9 cellular contexts compared by ENCODE assay signal in the genomic region with DNA sequence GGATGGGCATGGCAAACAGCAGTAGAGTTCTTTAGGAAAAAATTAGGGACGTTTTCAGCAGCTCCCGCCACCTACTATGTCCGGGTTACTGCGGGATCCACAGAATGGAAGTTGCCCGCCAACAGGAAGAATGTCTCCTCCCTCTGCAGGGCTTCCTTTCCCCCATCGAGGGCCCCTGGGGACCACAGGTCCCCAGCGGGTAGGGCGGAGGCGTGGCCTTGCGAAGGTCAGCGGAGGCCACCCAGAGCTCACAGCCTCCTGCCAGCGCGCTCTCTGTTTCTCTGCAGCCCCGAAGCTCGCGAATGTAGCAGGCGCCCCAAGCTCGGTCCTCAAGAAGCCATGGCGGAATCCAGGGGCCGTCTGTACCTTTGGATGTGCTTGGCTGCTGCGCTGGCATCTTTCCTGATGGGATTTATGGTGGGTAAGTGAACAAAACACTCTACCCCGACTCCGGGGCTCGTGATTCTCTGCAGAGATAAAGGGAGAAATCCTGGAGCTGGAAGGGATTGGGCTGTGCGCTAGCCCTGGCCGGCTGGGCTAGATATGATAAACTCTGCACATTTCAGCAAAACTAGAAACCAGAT. TPM values are rescaled to one million over a fixed set of nuclear protein-coding genes. Genes with fewer than 3 reads are reported as not detected.
DNase-seq lines count a peak whose midpoint lies in the region; ATAC-seq and TF ChIP-seq lines count a peak whose summit lies in the region.
"Had no signal": no experiment of that assay in that cellular context is flagged by ENCODE, and none has a peak within 500 bp of the region (broad histone marks: within the 10 kb centered on the region; RNA-seq: fewer than 3 reads in every experiment).

A gene (plus strand): TSS at position 244 of the 584 bp plus-strand sequence. CDS start 96 bp downstream, at position 340.

- H3K36me3 ChIP-seq in esophagus (ENCODE audit: control insufficient read depth in 2 of 2, insufficient read depth in 2 of 2, low read length in 1 of 2) = no peaks in the 10 kb centered on the region

- peaks cover 0 to 4% of the 10 kb centered on the region in 2 donors for H3K4me1 ChIP-seq in esophagus (ENCODE audit: control insufficient read depth in 2 of 2, insufficient read depth in 2 of 2, low read length in 1 of 2)

- DNase-seq in DMS 273 (lab: John Stamatoyannopoulos, UW; ENCODE audit: unreplicated experiment) (peak; percentile 12), DMS 273 treated with DMSO at 0.1 percent for 48 hours (lab: John Stamatoyannopoulos, UW) (no peak), middle frontal gyrus (ENCODE audit: extremely low spot score, low spot score) (peak; percentile 34), ureter (ENCODE audit: low spot score) (peak; percentile 44)

- no peak within 1 kb of the TSS for H3K27ac ChIP-seq in esophagus (ENCODE audit: low read depth in 2 of 2, low read length in 1 of 2)
- H3K27ac ChIP-seq: 22Rv1 had no signal

- peak within 1 kb of the TSS; percentile 30 to 39 for H3K4me3 ChIP-seq in esophagus (ENCODE audit: low read depth in 1 of 2, low read length in 2 of 2)

- 1 to 3% methylated on average over 26 of the region's 26 CpGs for WGBS in esophagus, 2 donors

- H3K9me3 ChIP-seq in esophagus (ENCODE audit: control insufficient read depth in 2 of 2, insufficient read depth in 1 of 2, low read depth in 1 of 2, low read length in 1 of 2) = no peaks in the 10 kb centered on the region

- H3K27me3 ChIP-seq in esophagus (ENCODE audit: control insufficient read depth in 1 of 2, insufficient read depth in 2 of 2, low read length in 2 of 2) = no peaks in the 10 kb centered on the region

- peak; percentile 85 for ATAC-seq in HG02763 (IDR thresholded peaks at IDR 0.05; ENCODE audit: unreplicated experiment)
- peak; percentile 94 for ATAC-seq in SK-N-SH treated with all-trans-retinoic acid at 6 μM for 48 hours
- no peak for ATAC-seq in HG03045 (IDR thresholded peaks at IDR 0.05; ENCODE audit: unreplicated experiment)

TF ChIP-seq in SK-N-SH treated with all-trans-retinoic acid at 6 μM for 48 hours, 23 proteins besides CTCF, POLR2A, EP300 and RAD21:
- TF ChIP-seq, protein P1, sequence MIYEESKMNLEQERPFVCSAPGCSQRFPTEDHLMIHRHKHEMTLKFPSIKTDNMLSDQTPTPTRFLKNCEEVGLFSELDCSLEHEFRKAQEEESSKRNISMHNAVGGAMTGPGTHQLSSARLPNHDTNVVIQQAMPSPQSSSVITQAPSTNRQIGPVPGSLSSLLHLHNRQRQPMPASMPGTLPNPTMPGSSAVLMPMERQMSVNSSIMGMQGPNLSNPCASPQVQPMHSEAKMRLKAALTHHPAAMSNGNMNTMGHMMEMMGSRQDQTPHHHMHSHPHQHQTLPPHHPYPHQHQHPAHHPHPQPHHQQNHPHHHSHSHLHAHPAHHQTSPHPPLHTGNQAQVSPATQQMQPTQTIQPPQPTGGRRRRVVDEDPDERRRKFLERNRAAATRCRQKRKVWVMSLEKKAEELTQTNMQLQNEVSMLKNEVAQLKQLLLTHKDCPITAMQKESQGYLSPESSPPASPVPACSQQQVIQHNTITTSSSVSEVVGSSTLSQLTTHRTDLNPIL (CRISPR knock-in tag; IDR thresholded peaks at IDR 0.05; ENCODE audit: low read depth) = no peak
- TF ChIP-seq ZNF565 (CRISPR knock-in tag; conservative IDR thresholded peaks at IDR 0.05; ENCODE audit: low read depth) (no peak), TCF4 (CRISPR knock-in tag; IDR thresholded peaks at IDR 0.05; ENCODE audit: borderline replicate concordance) (0 out of 2 replicates have a peak, but pooled peaks have one; percentile 17)

RNA-seq across cellular contexts. Expression of the gene that starts here (rescaled TPM):
- under 1 TPM; 0.15 to 0.59 TPM for polyA plus RNA-seq in esophagus
- 4.8 TPM for total RNA-seq in ureter
